ENCODE assay signal across 9 cellular contexts in genomic region chr13:60583911-60584753, GRCh38.
A peak's percentile ranks its signal among the peaks of the same experiment; 100 is the strongest.
DNase-seq lines count a peak whose midpoint lies in the region; ATAC-seq, FAIRE-seq and TF ChIP-seq lines count a peak whose summit lies in the region.
"Had no signal": no experiment of that assay in that cellular context is flagged by ENCODE, and none has a peak within 500 bp of the region (broad histone marks: within the 10 kb centered on the region; RNA-seq: fewer than 3 reads in every experiment).

No MANE protein-coding gene starts in this region.

- peak overlapping the region; percentile 20 for H3K27ac Mint-ChIP-seq in activated T-cell treated with anti-CD3 and anti-CD28 coated beads, Interleukin-2, amount 50 U/mL, for 24 hours
- H3K27ac Mint-ChIP-seq in CD8-positive, alpha-beta memory T cell, result no peak overlapping the region

- H3K27ac ChIP-seq in SJSA1 (peak overlapping the region; percentile 99), thoracic aorta (no peak overlapping the region), small intestine (ENCODE audit: low read depth in 1 of 2, low read length in 1 of 2) (no peak overlapping the region)
- no peak overlapping the region for H3K27ac ChIP-seq in CD8-positive, alpha-beta memory T cell (ENCODE audit: low read depth, low read length)

- H3K27me3 ChIP-seq in SJSA1 (replicated peaks) (no peaks in the 10 kb centered on the region), thoracic aorta (replicated peaks; ENCODE audit: insufficient read depth) (no peaks in the 10 kb centered on the region), small intestine (ENCODE audit: control insufficient read depth in 2 of 2, insufficient read depth in 2 of 2, low read length in 2 of 2) (no peaks in the 10 kb centered on the region)
- H3K27me3 ChIP-seq in CD8-positive, alpha-beta memory T cell (ENCODE audit: insufficient read depth, low read length, poor library complexity, severe bottlenecking), result no peaks in the 10 kb centered on the region
- H3K27me3 ChIP-seq: stomach had no signal

- intact Hi-C loops in head of caudate nucleus (cut with DNase I), result no loop called here

- H3K36me3 Mint-ChIP-seq in activated T-cell treated with anti-CD3 and anti-CD28 coated beads, Interleukin-2, amount 50 U/mL, for 24 hours (ENCODE audit: low read depth), result no peaks in the 10 kb centered on the region
- H3K36me3 Mint-ChIP-seq in CD8-positive, alpha-beta memory T cell, result peaks cover 0 to 1% (median 0%) of the 10 kb centered on the region in 3 donors

- H3K9me3 Mint-ChIP-seq in activated T-cell treated with anti-CD3 and anti-CD28 coated beads, Interleukin-2, amount 50 U/mL, for 24 hours, result peaks cover 4% of the 10 kb centered on the region
- peaks cover 0 to 3% (median 0%) of the 10 kb centered on the region in 5 donors for H3K9me3 Mint-ChIP-seq in CD8-positive, alpha-beta memory T cell

- WGBS in small intestine, 3 donors, result 65 to 74% (median 69%) methylated on average over 15 of the region's 15 CpGs

- H3K4me1 ChIP-seq in SJSA1 (replicated peaks) (peaks cover 28% of the 10 kb centered on the region), thoracic aorta (ENCODE audit: control insufficient read depth in 1 of 2, low read depth in 2 of 2) (no peaks in the 10 kb centered on the region), small intestine (ENCODE audit: control insufficient read depth in 2 of 2, insufficient read depth in 1 of 2, low read depth in 1 of 2, low read length in 1 of 2) (no peaks in the 10 kb centered on the region)
- no peaks in the 10 kb centered on the region for H3K4me1 ChIP-seq in CD8-positive, alpha-beta memory T cell (ENCODE audit: insufficient read depth, low read length)
- H3K4me1 ChIP-seq: stomach had no signal

- no peak for TF ChIP-seq CTCF in thoracic aorta (IDR thresholded peaks at IDR 0.05)

- no peak overlapping the region for H3K4me3 ChIP-seq in SJSA1
- peak overlapping the region; percentile 32 for H3K4me3 ChIP-seq in thoracic aorta
- H3K4me3 ChIP-seq in small intestine (ENCODE audit: low read depth in 1 of 2, low read length in 2 of 2), result no peak overlapping the region
- H3K4me3 ChIP-seq in CD8-positive, alpha-beta memory T cell (ENCODE audit: low read length), result no peak overlapping the region
- H3K4me3 ChIP-seq: stomach had no signal

- no peak for ATAC-seq in thoracic aorta (ENCODE audit: insufficient number of reproducible peaks, low FRiP score, low read depth)

- H3K9me3 ChIP-seq in SJSA1 (replicated peaks), result no peaks in the 10 kb centered on the region; the same call in 1 of the 2 replicates
- H3K9me3 ChIP-seq in thoracic aorta, result no peaks in the 10 kb centered on the region
- no peaks in the 10 kb centered on the region for H3K9me3 ChIP-seq in small intestine (ENCODE audit: control insufficient read depth, low read depth)
- no peaks in the 10 kb centered on the region for H3K9me3 ChIP-seq in CD8-positive, alpha-beta memory T cell (ENCODE audit: low read length)

- CTCF ChIA-PET in CD8-positive, alpha-beta memory T cell (lab: Charles Lee), result no interaction called here

- no peaks in the 10 kb centered on the region for H3K27me3 Mint-ChIP-seq in activated T-cell treated with anti-CD3 and anti-CD28 coated beads, Interleukin-2, amount 50 U/mL, for 24 hours
- H3K27me3 Mint-ChIP-seq in CD8-positive, alpha-beta memory T cell, result peaks cover 0 to 6% of the 10 kb centered on the region in 2 donors

- H3K36me3 ChIP-seq in SJSA1, result no peaks in the 10 kb centered on the region
- H3K36me3 ChIP-seq in thoracic aorta, result no peaks in the 10 kb centered on the region
- no peaks in the 10 kb centered on the region for H3K36me3 ChIP-seq in small intestine (ENCODE audit: control insufficient read depth in 2 of 2, insufficient read depth in 2 of 2, low read length in 2 of 2)
- H3K36me3 ChIP-seq in CD8-positive, alpha-beta memory T cell (ENCODE audit: insufficient read depth, low read length), result no peaks in the 10 kb centered on the region
- H3K36me3 ChIP-seq: stomach had no signal

- POLR2A ChIA-PET in CD8-positive, alpha-beta memory T cell (lab: Charles Lee), result no interaction called here

- FAIRE-seq in small intestine (lab: Jason Lieb, UNC), result no peak

- H3K4me1 Mint-ChIP-seq in activated T-cell treated with anti-CD3 and anti-CD28 coated beads, Interleukin-2, amount 50 U/mL, for 24 hours (ENCODE audit: low read depth), result peaks cover 9% of the 10 kb centered on the region
- peaks cover 0 to 2% (median 0%) of the 10 kb centered on the region in 3 donors for H3K4me1 Mint-ChIP-seq in CD8-positive, alpha-beta memory T cell

- DNase-seq in activated T-cell treated with anti-CD3 and anti-CD28 coated beads, Interleukin-2, amount 50 U/mL, for 24 hours, result no peak
- DNase-seq in activated T-cell treated with anti-CD3 and anti-CD28 coated beads for 4 hours (no peak), SJSA1 (ENCODE audit: low read depth in 1 of 2, low spot score in 2 of 2) (peak; percentile 69 to 73), head of caudate nucleus (peak in 36 of 42 donors; percentile 7 to 78 (median 40)), thoracic aorta (ENCODE audit: low spot score) (peak; percentile 5), small intestine (no peak), NCI-H1930 (lab: John Stamatoyannopoulos, UW) (no peak)
- DNase-seq in CD8-positive, alpha-beta memory T cell, result no peak
- DNase-seq: stomach had no signal

- no peak overlapping the region for H3K4me3 Mint-ChIP-seq in activated T-cell treated with anti-CD3 and anti-CD28 coated beads, Interleukin-2, amount 50 U/mL, for 24 hours
- H3K4me3 Mint-ChIP-seq in CD8-positive, alpha-beta memory T cell, result peak overlapping the region in 1 of 7 donors; percentile 23

Comparison
In these comparisons a context has a peak if more than half of its experiments do, and no peak if none do; other contexts are left out.
1. DNase-seq: peak in SJSA1 (2 of 2), head of caudate nucleus (36 of 42) and thoracic aorta (single experiment); none in activated T-cell treated with anti-CD3 and anti-CD28 coated beads, Interleukin-2, amount 50 U/mL, for 24 hours (single experiment), activated T-cell treated with anti-CD3 and anti-CD28 coated beads for 4 hours (single experiment), small intestine (single experiment), CD8-positive, alpha-beta memory T cell (0 of 5) and NCI-H1930 (0 of 2).